In genomic region chr4:155785828-155786227, GRCh38 we compare ENCODE assay signal across 20 cellular contexts. TPM values are rescaled to one million over a fixed set of nuclear protein-coding genes. Genes with fewer than 3 reads are reported as not detected.
DNase-seq lines count a peak whose midpoint lies in the region; ATAC-seq, FAIRE-seq and TF ChIP-seq lines count a peak whose summit lies in the region.
"Had no signal": no experiment of that assay in that cellular context is flagged by ENCODE, and none has a peak within 500 bp of the region (broad histone marks: within the 10 kb centered on the region; RNA-seq: fewer than 3 reads in every experiment).

No MANE protein-coding gene starts in this region.

- H3K4me2 ChIP-seq in GM12878 (ENCODE audit: control insufficient read depth, insufficient read depth), result no peak overlapping the region
- H3K4me2 ChIP-seq: A549 had no signal

- in situ Hi-C loops in GM12878 (cut with MboI), result loop anchor here (25.0 kb wide), 2 partner anchors 799 to 974 kb away; no protein-coding TSS in a partner anchor

- no peak for TF ChIP-seq RAD21 in GM12878 (IDR thresholded peaks at IDR 0.05; ENCODE audit: insufficient read depth, low read depth, low read length)

- SMC1A ChIA-PET in GM12878 (lab: Charles Lee; ENCODE audit: uncharacterized antibody, unreplicated experiment), result interaction anchor here (1.9 to 2.1 kb wide), 3 partner anchors 13 to 24 kb away, joined by 4 to 12 read pairs (median 7); no protein-coding TSS in a partner anchor

- H3K27me3 ChIP-seq in GM12878 (replicated peaks in 1 of 2; ENCODE audit: control insufficient read depth in 2 of 2, insufficient read depth in 2 of 2, low read length in 1 of 2) (no peaks in the 10 kb centered on the region), upper lobe of right lung (no peaks in the 10 kb centered on the region)

- H4K20me1 ChIP-seq in GM12878 (ENCODE audit: control insufficient read depth, insufficient read depth), result no peaks in the 10 kb centered on the region

- RAD21 ChIA-PET in GM12878 (lab: Charles Lee; ENCODE audit: unreplicated experiment), result interaction anchor here (1.0 to 3.6 kb wide), 8 partner anchors 12 to 342 kb away, joined by 3 to 39 read pairs (median 6); no protein-coding TSS in a partner anchor

- H3K36me3 ChIP-seq in GM12878 (ENCODE audit: control insufficient read depth in 2 of 2, insufficient read depth in 2 of 2, low read length in 1 of 2), result no peaks in the 10 kb centered on the region
- H3K36me3 ChIP-seq in upper lobe of right lung, result no peaks in the 10 kb centered on the region
- H3K36me3 ChIP-seq: HAP-1 had no signal

- no peaks in the 10 kb centered on the region for H3K79me2 ChIP-seq in GM12878 (ENCODE audit: control insufficient read depth, insufficient read depth, low read length)

- intact Hi-C loops in GM12878 (cut with micrococcal nuclease; ENCODE audit: unreplicated experiment), result loop anchor here (2.0 to 5.0 kb wide), 3 partner anchors 257 to 979 kb away; no protein-coding TSS in a partner anchor
- intact Hi-C loops in upper lobe of right lung (cut with DNase I), result loop anchor here (10.0 kb wide), 1 partner anchor 341 kb away; no protein-coding TSS in a partner anchor

- H3K27ac ChIP-seq in GM12878 (ENCODE audit: control insufficient read depth, insufficient read depth), result no peak overlapping the region
- H3K27ac ChIP-seq in upper lobe of right lung, result no peak overlapping the region
- H3K27ac ChIP-seq: 22Rv1, A549, C4-2B, GM23248 had no signal

- ATAC-seq in GM12878 (peak; percentile 29; the same call in 2 of the 3 replicates), upper lobe of right lung (peak; percentile 54), HG03432 (IDR thresholded peaks at IDR 0.05; ENCODE audit: unreplicated experiment) (no peak)
- ATAC-seq in stimulated activated naive CD8-positive, alpha-beta T cell treated with anti-CD3 and anti-CD28 coated beads, Interleukin-15, Interleukin-2, amounts not matched to agents 100 U/mL and 50 U/mL, for 24 hours, result no peak
- ATAC-seq: A549 had no signal

- no TSS peak for BruUV-seq in GM12878 (replicated peaks; lab: Mats Ljungman, UMichigan)

- CTCF ChIA-PET in GM12878 (lab: Yijun Ruan, JAX), result interaction anchor here (1.0 to 1.6 kb wide), 3 partner anchors 9 to 293 kb away, joined by 3 to 9 read pairs (median 5); no protein-coding TSS in a partner anchor

- H3K4me3 ChIP-seq in GM12878 (no peak overlapping the region), upper lobe of right lung (no peak overlapping the region)
- H3K4me3 ChIP-seq: A549, GM23248, HAP-1 had no signal

- H2AFZ ChIP-seq in GM12878 (ENCODE audit: control insufficient read depth, low read depth, low read length), result no peak overlapping the region
- H2AFZ ChIP-seq: GM23248 had no signal

- DNase-seq in DMS53 (lab: John Stamatoyannopoulos, UW), result peak; percentile 13
- DNase-seq in DMS53 treated with DMSO at 0.1 percent for 48 hours (lab: John Stamatoyannopoulos, UW; ENCODE audit: unreplicated experiment), result no peak
- no peak for DNase-seq in GM12892 (ENCODE audit: insufficient read length)
- DNase-seq in GM12878 (ENCODE audit: low read depth, low spot score), result no peak
- DNase-seq in upper lobe of right lung, result no peak
- no peak for DNase-seq in stimulated activated naive CD8-positive, alpha-beta T cell treated with anti-CD3 and anti-CD28 coated beads, Interleukin-15, Interleukin-2, amounts not matched to agents 100 U/mL and 50 U/mL, for 24 hours
- DNase-seq: AML-193; Caco-2; CD4-positive, alpha-beta T cell; DMS79 treated with DMSO at 0.1 percent for 48 hours; GF-D8; GM23248 had no signal

- no peaks in the 10 kb centered on the region for H3K9me3 ChIP-seq in GM12878 (replicated peaks; ENCODE audit: control insufficient read depth, insufficient read depth, low read length)
- no peaks in the 10 kb centered on the region for H3K9me3 ChIP-seq in upper lobe of right lung
- H3K9me3 ChIP-seq: A549, Caco-2, HAP-1 had no signal

- POLR2A ChIA-PET in GM12878 (lab: Charles Lee), result interaction anchor here (0.6 to 0.7 kb wide), 2 partner anchors 116 to 1213 kb away, joined by 3 to 4 read pairs; no protein-coding TSS in a partner anchor

- no peak overlapping the region for H3K9ac ChIP-seq in GM12878 (ENCODE audit: control insufficient read depth, insufficient read depth, low read length)
- H3K9ac ChIP-seq: GM23248 had no signal

- no peak for TF ChIP-seq CTCF in GM12878 (IDR thresholded peaks at IDR 0.05 in 2 of 3, conservative IDR thresholded peaks at IDR 0.05 in 1 of 3; ENCODE audit: control insufficient read depth in 2 of 3, extremely low read depth in 1 of 3, insufficient read depth in 1 of 3, low read depth in 3 of 3, low read length in 3 of 3)
- no peak for TF ChIP-seq CTCF in upper lobe of right lung (IDR thresholded peaks at IDR 0.05)

- no peaks in the 10 kb centered on the region for H3K4me1 ChIP-seq in GM12878 (ENCODE audit: control insufficient read depth, insufficient read depth, low read length)
- peaks cover 3% of the 10 kb centered on the region for H3K4me1 ChIP-seq in upper lobe of right lung
- H3K4me1 ChIP-seq: A549, HAP-1 had no signal

- 0% methylated on average over 1 of the region's 1 CpG for WGBS in GM12878 (ENCODE audit: insufficient coverage, insufficient replicate concordance, low lambda C conversion rate, missing lambda C conversion rate)

- TF ChIP-seq EP300 in GM12878 (IDR thresholded peaks at IDR 0.05; ENCODE audit: borderline replicate concordance in 1 of 2, control insufficient read depth in 1 of 2, low read depth in 2 of 2, low read length in 2 of 2), result no peak

- FAIRE-seq in GM12892 (lab: Jason Lieb, UNC), result peak; percentile 36
- FAIRE-seq in GM12878 (lab: Jason Lieb, UNC), result no peak
- FAIRE-seq: A549, D721Med, GM19239 had no signal

- no peak for TF ChIP-seq POLR2A in GM12892 (IDR thresholded peaks at IDR 0.05; ENCODE audit: low read depth, low read length)
- TF ChIP-seq POLR2A in GM12878 (IDR thresholded peaks at IDR 0.05; ENCODE audit: low read depth, low read length), result no peak

TF ChIP-seq in GM12878, 131 proteins besides CTCF, POLR2A, EP300 and RAD21:
- TF ChIP-seq JUNB (IDR thresholded peaks at IDR 0.05), result no peak
- TF ChIP-seq SP1 (IDR thresholded peaks at IDR 0.05; ENCODE audit: low read depth, low read length), result no peak
- TF ChIP-seq MLLT1 (IDR thresholded peaks at IDR 0.05), result no peak

RNA-seq across cellular contexts. Expression of gene GUCY1B1, which starts 27.0 kb away (rescaled TPM):
- 0.91 TPM for polyA plus RNA-seq in GM12892 (2012; ENCODE audit: missing spikeins)
- 72.4 and 76.1 TPM in 2 replicates for total RNA-seq in GM12878 (2013; cell fraction: nucleolus; rRNA removed)
- total RNA-seq in GM12878 (2014; rRNA removed), result 0.98 and 1.2 TPM in 2 replicates
- total RNA-seq in GM12878 (2014; rRNA removed; fragmentation: Illumina TruSeq; extraction: Trizol), result 1.5 and 1.7 TPM in 2 replicates
- 0.90 and 0.98 TPM in 2 replicates for total RNA-seq in GM12878 (2021)
- polyA plus RNA-seq in GM12878 (2011; ENCODE audit: low read depth), result 0.92 TPM
- polyA plus RNA-seq in GM12878 (2011; rRNA removed), result 38.5 and 43.9 TPM in 2 replicates
- 20.0 and 24.0 TPM in 2 replicates for polyA plus RNA-seq in GM12878 (2011; cell fraction: cytosol; rRNA removed)
- 24.7 and 33.3 TPM in 2 replicates for polyA plus RNA-seq in GM12878 (2011; cell fraction: nucleus; rRNA removed)
- 1.2 and 1.9 TPM in 2 replicates for polyA plus RNA-seq in GM12878 (2012)
- 2.1 and 3.6 TPM in 2 replicates for polyA plus RNA-seq in GM12878 (2014; fragmentation: Illumina TruSeq; extraction: Trizol)
- polyA plus RNA-seq in GM12878 (2014; fragmentation: Nextera tagmentation; extraction: Ambion mirVana), result 1 to 10 TPM in 1 of 2 experiments, under 1 TPM in 1; 0.60 to 1.1 TPM
- polyA plus RNA-seq in GM12878 (2014; rRNA removed), result 0.77 and 1.0 TPM in 2 replicates
- 1 to 10 TPM; 2.1 to 3.0 TPM for polyA plus RNA-seq in GM12878 (2016; fragmentation: Nextera tagmentation; extraction: Ambion mirVana)
- polyA minus RNA-seq in GM12878 (2011; rRNA and poly(A)+ RNA removed), result 31.7 and 50.3 TPM in 2 replicates
- 12.6 and 14.8 TPM in 2 replicates for polyA minus RNA-seq in GM12878 (2011; cell fraction: cytosol; rRNA and poly(A)+ RNA removed)
- 13.0 and 13.1 TPM in 2 replicates for polyA minus RNA-seq in GM12878 (2011; cell fraction: nucleus; rRNA and poly(A)+ RNA removed)
- 21.9 TPM for total RNA-seq in upper lobe of right lung
- total RNA-seq: Caco-2; CD4-positive, alpha-beta T cell; HT-29 had no signal

Comparison
In these comparisons a context has a peak if more than half of its experiments do, and no peak if none do; other contexts are left out.
1. ATAC-seq: peak in GM12878 (single experiment) and upper lobe of right lung (single experiment); none in stimulated activated naive CD8-positive, alpha-beta T cell treated with anti-CD3 and anti-CD28 coated beads, Interleukin-15, Interleukin-2, amounts not matched to agents 100 U/mL and 50 U/mL, for 24 hours (single experiment) and HG03432 (single experiment).